21 cellular contexts compared by ENCODE assay signal in the genomic region with DNA sequence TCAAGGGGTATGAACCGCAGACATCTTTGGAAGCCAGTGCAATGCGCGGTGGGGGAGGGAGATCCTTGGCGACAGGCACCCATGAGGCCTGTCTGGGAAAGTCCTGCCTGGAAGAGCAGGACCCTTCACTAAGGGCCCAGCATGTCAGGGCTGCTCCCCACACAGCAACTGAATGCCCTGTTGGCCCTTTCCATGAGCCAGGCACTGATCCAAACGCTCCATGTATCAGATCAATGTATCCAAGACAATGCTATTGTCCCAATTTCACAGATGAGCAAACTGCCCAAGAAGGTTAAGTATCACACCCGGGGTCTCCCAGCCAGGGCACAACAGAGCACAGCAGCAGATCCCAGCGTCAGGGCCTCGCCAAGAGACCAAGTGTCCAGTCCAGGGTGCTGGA.
"Had no signal": no experiment of that assay in that cellular context is flagged by ENCODE, and none has a peak within 500 bp of the region (broad histone marks: within the 10 kb centered on the region; RNA-seq: fewer than 3 reads in every experiment).

No MANE protein-coding gene starts in this region.

- H3K36me3 ChIP-seq: MG63, SJSA1 had no signal

- H3K9me3 ChIP-seq: MG63, SJSA1 had no signal

- H3K27ac ChIP-seq: SJSA1, SK-N-MC had no signal

- H3K27me3 ChIP-seq: MG63, SJSA1 had no signal

- DNase-seq: KBM-7, MG63, NCI-H1092, NCI-H1105 treated with DMSO at 0.1 percent for 48 hours, NCI-H1417 treated with DMSO at 0.1 percent for 48 hours, NCI-H146, NCI-H1694 treated with DMSO at 0.1 percent for 48 hours, NCI-H2029, NCI-H2081 treated with DMSO at 0.1 percent for 48 hours, NCI-H2171, NCI-H226, NCI-H446, NCI-H510A, NCI-H524 treated with DMSO at 0.1 percent for 48 hours, NCI-H69, NCI-H774, Right ventricle myocardium superior, RPMI8226, SIG-M5 had no signal

- H3K4me1 ChIP-seq: SJSA1 had no signal

- H3K4me3 ChIP-seq: MG63, SJSA1, SK-N-MC had no signal
